10 cellular contexts compared by ENCODE assay signal in the genomic region with DNA sequence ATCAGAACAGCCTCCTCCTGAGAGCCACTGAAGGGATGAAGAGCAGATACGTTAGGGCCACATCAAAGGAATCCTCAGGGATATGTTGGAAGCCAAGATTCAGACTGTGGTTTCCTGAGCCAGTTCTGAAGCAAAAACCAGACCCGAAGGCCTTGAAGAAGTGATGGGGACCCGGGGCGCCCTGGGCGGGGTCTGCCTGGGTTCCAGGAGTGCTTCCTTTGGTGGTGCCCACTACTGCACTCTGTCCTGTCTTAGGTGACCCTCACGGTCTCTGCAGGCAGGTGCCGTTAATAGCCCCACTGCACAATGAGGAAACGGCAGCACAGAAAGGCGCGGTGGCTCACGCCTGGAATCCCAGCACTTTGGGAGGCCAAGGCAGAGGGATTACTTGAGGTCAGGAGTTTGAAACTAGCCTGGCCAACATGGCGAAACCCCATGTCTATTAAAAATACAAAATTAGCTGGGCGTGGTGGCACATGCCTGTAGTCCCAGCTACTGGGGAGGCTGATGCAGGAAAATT. TPM values are rescaled to one million over a fixed set of nuclear protein-coding genes. Genes with fewer than 3 reads are reported as not detected.
DNase-seq lines count a peak whose midpoint lies in the region; ATAC-seq lines count a peak whose summit lies in the region.
"Had no signal": no experiment of that assay in that cellular context is flagged by ENCODE, and none has a peak within 500 bp of the region (broad histone marks: within the 10 kb centered on the region; RNA-seq: fewer than 3 reads in every experiment).

No MANE protein-coding gene starts in this region.

- no peaks in the 10 kb centered on the region for H3K9me3 ChIP-seq in mesodermal cell (ENCODE audit: control insufficient read depth, low read length)

- no peak for ATAC-seq in activated T-cell treated with anti-CD3 and anti-CD28 coated beads, Interleukin-2, amount 50 U/mL, for 72 hours (replicated peaks in 1 of 2)
- no peak for ATAC-seq in activated T-helper 17 cell treated with anti-CD3 and anti-CD28 coated beads, Interleukin-2, amount 50 U/mL, for 72 hours (replicated peaks)
- ATAC-seq in HG03095 (IDR thresholded peaks at IDR 0.05; ENCODE audit: unreplicated experiment) = no peak

- no peak overlapping the region for H3K4me3 ChIP-seq in mesodermal cell (ENCODE audit: extremely low read depth, insufficient read depth, low read length, poor library complexity, severe bottlenecking)
- H3K4me3 ChIP-seq: lung had no signal

- no peak for DNase-seq in activated T-cell treated with anti-CD3 and anti-CD28 coated beads, Interleukin-2, amount 50 U/mL, for 72 hours
- no peak for DNase-seq in activated T-cell treated with anti-CD3 and anti-CD28 coated beads, Interleukin-2, amount 50 U/mL, for 48 hours
- no peak for DNase-seq in stimulated activated naive CD4-positive, alpha-beta T cell treated with Interleukin-2 at 50 U/mL for 16 hours (lab: John Stamatoyannopoulos, UW)
- DNase-seq in EL = no peak
- DNase-seq: erythroblast had no signal

- H3K4me1 Mint-ChIP-seq in activated T-cell treated with anti-CD3 and anti-CD28 coated beads, Interleukin-2, amount 50 U/mL, for 72 hours (ENCODE audit: low read depth) = peaks cover 56% of the 10 kb centered on the region
- H3K4me1 Mint-ChIP-seq in activated T-helper 17 cell treated with anti-CD3 and anti-CD28 coated beads, Interleukin-2, amount 50 U/mL, for 72 hours = peaks cover 21% of the 10 kb centered on the region

- peaks cover 12% of the 10 kb centered on the region for H3K4me1 ChIP-seq in mesodermal cell (ENCODE audit: control insufficient read depth, insufficient read depth, low read length, poor library complexity, severe bottlenecking)

- H3K4me3 Mint-ChIP-seq in activated T-cell treated with anti-CD3 and anti-CD28 coated beads, Interleukin-2, amount 50 U/mL, for 72 hours = peak overlapping the region; percentile 60 to 69
- H3K4me3 Mint-ChIP-seq in activated T-helper 17 cell treated with anti-CD3 and anti-CD28 coated beads, Interleukin-2, amount 50 U/mL, for 72 hours = peak overlapping the region; percentile 67

- no peaks in the 10 kb centered on the region for H3K9me3 Mint-ChIP-seq in activated T-cell treated with anti-CD3 and anti-CD28 coated beads, Interleukin-2, amount 50 U/mL, for 72 hours
- H3K9me3 Mint-ChIP-seq in activated T-helper 17 cell treated with anti-CD3 and anti-CD28 coated beads, Interleukin-2, amount 50 U/mL, for 72 hours = no peaks in the 10 kb centered on the region

- peak overlapping the region; percentile 10 for H3K27ac ChIP-seq in mesodermal cell (ENCODE audit: low read depth, low read length, severe bottlenecking)
- H3K27ac ChIP-seq in temporal lobe (ENCODE audit: low read depth, low read length) = peak overlapping the region; percentile 7

- peak overlapping the region; percentile 54 for H3K27ac Mint-ChIP-seq in activated T-cell treated with anti-CD3 and anti-CD28 coated beads, Interleukin-2, amount 50 U/mL, for 72 hours
- H3K27ac Mint-ChIP-seq in activated T-helper 17 cell treated with anti-CD3 and anti-CD28 coated beads, Interleukin-2, amount 50 U/mL, for 72 hours = peak overlapping the region; percentile 91

- no peaks in the 10 kb centered on the region for H3K27me3 Mint-ChIP-seq in activated T-cell treated with anti-CD3 and anti-CD28 coated beads, Interleukin-2, amount 50 U/mL, for 72 hours (ENCODE audit: low read depth)
- no peaks in the 10 kb centered on the region for H3K27me3 Mint-ChIP-seq in activated T-helper 17 cell treated with anti-CD3 and anti-CD28 coated beads, Interleukin-2, amount 50 U/mL, for 72 hours

- H3K36me3 Mint-ChIP-seq in activated T-cell treated with anti-CD3 and anti-CD28 coated beads, Interleukin-2, amount 50 U/mL, for 72 hours (ENCODE audit: insufficient read depth in 2 of 2) = peaks cover 0 to 2% of the 10 kb centered on the region in 2 donors
- peaks cover 38% of the 10 kb centered on the region for H3K36me3 Mint-ChIP-seq in activated T-helper 17 cell treated with anti-CD3 and anti-CD28 coated beads, Interleukin-2, amount 50 U/mL, for 72 hours (ENCODE audit: low read depth)

- peaks cover 40% of the 10 kb centered on the region for H3K36me3 ChIP-seq in mesodermal cell (ENCODE audit: control insufficient read depth, insufficient read depth, low read length)

- 92 to 96% methylated on average over 13 of the region's 13 CpGs for WGBS in mesodermal cell (ENCODE audit: insufficient coverage in 2 of 2), 2 experiments

RNA-seq across cellular contexts. Expression of a gene that starts 12.9 kb away (rescaled TPM):
- total RNA-seq in activated T-cell treated with anti-CD3 and anti-CD28 coated beads, Interleukin-2, amount 50 U/mL, for 72 hours = 100 to 1,000 TPM in 1 of 2 donors, 10 to 100 TPM in 1; 99.0 to 103 TPM
- total RNA-seq in activated T-helper 17 cell treated with anti-CD3 and anti-CD28 coated beads, Interleukin-2, amount 50 U/mL, for 72 hours = 100 to 1,000 TPM; 118 to 132 TPM
- 38.7 TPM for polyA plus RNA-seq in mesodermal cell (2013, experiment 1 of 2)
- 31.5 TPM for polyA plus RNA-seq in mesodermal cell (2013, experiment 2 of 2)
- 0.49 TPM for total RNA-seq in temporal lobe

RNA-seq across cellular contexts. Expression of a gene that starts 18.0 kb away (rescaled TPM):
- 10 to 100 TPM; 81.5 to 96.2 TPM for total RNA-seq in activated T-cell treated with anti-CD3 and anti-CD28 coated beads, Interleukin-2, amount 50 U/mL, for 72 hours
- 10 to 100 TPM; 69.3 to 79.8 TPM for total RNA-seq in activated T-helper 17 cell treated with anti-CD3 and anti-CD28 coated beads, Interleukin-2, amount 50 U/mL, for 72 hours
- 54.8 TPM for polyA plus RNA-seq in mesodermal cell (2013, experiment 1 of 2)
- polyA plus RNA-seq in mesodermal cell (2013, experiment 2 of 2) = 44.0 TPM
- 27.5 TPM for total RNA-seq in temporal lobe

RNA-seq across cellular contexts. Expression of a gene that starts 31.9 kb away (rescaled TPM):
- 10 to 100 TPM; 14.8 to 17.2 TPM for total RNA-seq in activated T-cell treated with anti-CD3 and anti-CD28 coated beads, Interleukin-2, amount 50 U/mL, for 72 hours
- 10 to 100 TPM; 38.0 to 43.2 TPM for total RNA-seq in activated T-helper 17 cell treated with anti-CD3 and anti-CD28 coated beads, Interleukin-2, amount 50 U/mL, for 72 hours
- 21.0 TPM for polyA plus RNA-seq in mesodermal cell (2013, experiment 1 of 2)
- polyA plus RNA-seq in mesodermal cell (2013, experiment 2 of 2) = 15.1 TPM
- 36.1 TPM for total RNA-seq in temporal lobe

RNA-seq across cellular contexts. Expression of a gene that starts 46.7 kb away (rescaled TPM):
- not detected for total RNA-seq in activated T-cell treated with anti-CD3 and anti-CD28 coated beads, Interleukin-2, amount 50 U/mL, for 72 hours
- total RNA-seq in activated T-helper 17 cell treated with anti-CD3 and anti-CD28 coated beads, Interleukin-2, amount 50 U/mL, for 72 hours = not detected
- not detected for polyA plus RNA-seq in mesodermal cell (2013, experiment 1 of 2)
- polyA plus RNA-seq in mesodermal cell (2013, experiment 2 of 2) = not detected
- not detected for total RNA-seq in temporal lobe

RNA-seq across cellular contexts. Expression of a gene that starts 48.8 kb away (rescaled TPM):
- total RNA-seq in activated T-cell treated with anti-CD3 and anti-CD28 coated beads, Interleukin-2, amount 50 U/mL, for 72 hours = 100 to 1,000 TPM; 303 to 803 TPM
- 1,000 to 10,000 TPM; 1,410 to 2,076 TPM for total RNA-seq in activated T-helper 17 cell treated with anti-CD3 and anti-CD28 coated beads, Interleukin-2, amount 50 U/mL, for 72 hours
- 1,236 TPM for polyA plus RNA-seq in mesodermal cell (2013, experiment 1 of 2)
- 1,057 TPM for polyA plus RNA-seq in mesodermal cell (2013, experiment 2 of 2)
- 70.3 TPM for total RNA-seq in temporal lobe

Comparison
In these comparisons a context has a peak if more than half of its experiments do, and no peak if none do; other contexts are left out.
1. RNA of a gene that starts 12.9 kb away (total RNA-seq): 118 to 132 TPM in activated T-helper 17 cell treated with anti-CD3 and anti-CD28 coated beads, Interleukin-2, amount 50 U/mL, for 72 hours and 99.0 to 103 TPM in activated T-cell treated with anti-CD3 and anti-CD28 coated beads, Interleukin-2, amount 50 U/mL, for 72 hours; 0.49 TPM in temporal lobe (single experiment); every median in the first group is over 10 times any median in the second.